1 cellular context compared by ENCODE assay signal in the genomic region with DNA sequence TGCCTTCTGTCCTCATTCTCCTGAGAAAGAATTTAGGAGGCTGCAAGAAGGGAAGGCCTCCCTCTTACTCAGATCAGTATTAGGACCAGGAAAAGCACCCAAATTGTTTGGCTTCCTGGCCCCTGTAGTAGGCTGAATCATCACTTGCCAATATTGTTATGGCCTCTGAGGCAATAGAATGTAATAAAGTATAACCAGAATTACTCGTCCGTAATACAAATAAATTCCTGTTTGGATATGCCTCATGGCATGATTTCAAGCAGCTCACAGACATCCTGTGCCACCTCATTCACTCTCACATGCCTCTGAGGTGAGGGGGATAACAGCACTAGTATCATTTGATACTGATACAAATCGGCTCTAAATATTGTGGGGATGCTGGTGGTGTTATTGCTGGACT.
TF ChIP-seq lines count a peak whose summit lies in the region.

No MANE protein-coding gene starts in this region.

TF ChIP-seq in H1, 55 proteins besides CTCF, POLR2A, EP300 and RAD21 (continued from another document):
- TF ChIP-seq, protein P1, sequence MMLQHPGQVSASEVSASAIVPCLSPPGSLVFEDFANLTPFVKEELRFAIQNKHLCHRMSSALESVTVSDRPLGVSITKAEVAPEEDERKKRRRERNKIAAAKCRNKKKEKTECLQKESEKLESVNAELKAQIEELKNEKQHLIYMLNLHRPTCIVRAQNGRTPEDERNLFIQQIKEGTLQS (IDR thresholded peaks at IDR 0.05; ENCODE audit: insufficient read depth, low read depth, low read length), result no peak
- TF ChIP-seq, protein P2, sequence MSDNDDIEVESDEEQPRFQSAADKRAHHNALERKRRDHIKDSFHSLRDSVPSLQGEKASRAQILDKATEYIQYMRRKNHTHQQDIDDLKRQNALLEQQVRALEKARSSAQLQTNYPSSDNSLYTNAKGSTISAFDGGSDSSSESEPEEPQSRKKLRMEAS (IDR thresholded peaks at IDR 0.05), result no peak
- no peak for TF ChIP-seq RFX5 (IDR thresholded peaks at IDR 0.05; ENCODE audit: borderline replicate concordance, low read depth, low read length)
- TF ChIP-seq HDAC2 (IDR thresholded peaks at IDR 0.05; ENCODE audit: borderline replicate concordance in 1 of 2, low read depth in 2 of 2, low read length in 2 of 2), result no peak
- no peak for TF ChIP-seq CREB1 (IDR thresholded peaks at IDR 0.05)
- TF ChIP-seq, protein P3, sequence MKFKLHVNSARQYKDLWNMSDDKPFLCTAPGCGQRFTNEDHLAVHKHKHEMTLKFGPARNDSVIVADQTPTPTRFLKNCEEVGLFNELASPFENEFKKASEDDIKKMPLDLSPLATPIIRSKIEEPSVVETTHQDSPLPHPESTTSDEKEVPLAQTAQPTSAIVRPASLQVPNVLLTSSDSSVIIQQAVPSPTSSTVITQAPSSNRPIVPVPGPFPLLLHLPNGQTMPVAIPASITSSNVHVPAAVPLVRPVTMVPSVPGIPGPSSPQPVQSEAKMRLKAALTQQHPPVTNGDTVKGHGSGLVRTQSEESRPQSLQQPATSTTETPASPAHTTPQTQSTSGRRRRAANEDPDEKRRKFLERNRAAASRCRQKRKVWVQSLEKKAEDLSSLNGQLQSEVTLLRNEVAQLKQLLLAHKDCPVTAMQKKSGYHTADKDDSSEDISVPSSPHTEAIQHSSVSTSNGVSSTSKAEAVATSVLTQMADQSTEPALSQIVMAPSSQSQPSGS (IDR thresholded peaks at IDR 0.05; ENCODE audit: low read length), result no peak
- no peak for TF ChIP-seq SRF (IDR thresholded peaks at IDR 0.05; ENCODE audit: low read depth, low read length)
- no peak for TF ChIP-seq ZNF274 (IDR thresholded peaks at IDR 0.05; ENCODE audit: borderline replicate concordance, extremely low read depth, low read length)
- no peak for TF ChIP-seq NANOG (IDR thresholded peaks at IDR 0.05; ENCODE audit: insufficient read depth, low read depth, low read length, poor library complexity, severe bottlenecking)
- TF ChIP-seq GABPA (IDR thresholded peaks at IDR 0.05; ENCODE audit: borderline replicate concordance, insufficient read depth, low read length), result no peak
- TF ChIP-seq SP2 (IDR thresholded peaks at IDR 0.05; ENCODE audit: low read length), result no peak
- no peak for TF ChIP-seq YY1 (IDR thresholded peaks at IDR 0.05; ENCODE audit: low read depth, low read length)
TF ChIP-seq in H1: peak in this region for 0.
